In genomic region chr14:105469456-105470162, GRCh38 we compare ENCODE assay signal across 1 cellular context.
TF ChIP-seq lines count a peak whose summit lies in the region.

No MANE protein-coding gene starts in this region.

TF ChIP-seq in HEK293, 187 proteins besides CTCF, POLR2A, EP300 and RAD21 (continued from another document):
- TF ChIP-seq INSM2 (tag by site-specific recombination; IDR thresholded peaks at IDR 0.05) (no peak), MYNN (tag by site-specific recombination; IDR thresholded peaks at IDR 0.05; ENCODE audit: borderline replicate concordance) (no peak), ZNF600 (tag by site-specific recombination; IDR thresholded peaks at IDR 0.05) (0 out of 2 replicates have a peak, but pooled peaks have one; percentile 40), ZNF692 (tag by site-specific recombination; IDR thresholded peaks at IDR 0.05) (no peak), ZBTB21 (tag by site-specific recombination; IDR thresholded peaks at IDR 0.05) (no peak), ZNF629 (tag by site-specific recombination; IDR thresholded peaks at IDR 0.05) (no peak), ZNF214 (tag by site-specific recombination; IDR thresholded peaks at IDR 0.05; ENCODE audit: borderline replicate concordance) (no peak), ZNF510 (tag by site-specific recombination; IDR thresholded peaks at IDR 0.05; ENCODE audit: insufficient replicate concordance) (no peak), GLI4 (tag by site-specific recombination; IDR thresholded peaks at IDR 0.05) (no peak), ZNF561 (tag by site-specific recombination; IDR thresholded peaks at IDR 0.05; ENCODE audit: borderline replicate concordance) (no peak), PRDM4 (tag by site-specific recombination; IDR thresholded peaks at IDR 0.05) (no peak), SP3 (tag by site-specific recombination; IDR thresholded peaks at IDR 0.05) (no peak), ZNF530 (tag by site-specific recombination; IDR thresholded peaks at IDR 0.05; ENCODE audit: low read depth) (no peak), ZNF202 (tag by site-specific recombination; IDR thresholded peaks at IDR 0.05; ENCODE audit: borderline replicate concordance) (peak; percentile 60; the same call in 1 of the 2 replicates), REST (tag by site-specific recombination; IDR thresholded peaks at IDR 0.05) (no peak), ZNF302 (tag by site-specific recombination; IDR thresholded peaks at IDR 0.05; ENCODE audit: low read depth) (no peak), PATZ1 (tag by site-specific recombination; IDR thresholded peaks at IDR 0.05) (peak; percentile 40), ZNF747 (tag by site-specific recombination; IDR thresholded peaks at IDR 0.05) (no peak), SETDB1 (IDR thresholded peaks at IDR 0.05; ENCODE audit: insufficient read length, low read length) (no peak), ZNF121 (tag by site-specific recombination; IDR thresholded peaks at IDR 0.05) (no peak)
